8 cellular contexts compared by ENCODE assay signal in genomic region chr16:46885960-46886763, GRCh38. TPM values are rescaled to one million over a fixed set of nuclear protein-coding genes. Genes with fewer than 3 reads are reported as not detected.
DNase-seq lines count a peak whose midpoint lies in the region; ATAC-seq and TF ChIP-seq lines count a peak whose summit lies in the region.

No MANE protein-coding gene starts in this region.

- TF ChIP-seq CTCF in HEK293 (tag by site-specific recombination; IDR thresholded peaks at IDR 0.05) (no peak), left ventricle myocardium inferior (IDR thresholded peaks at IDR 0.05; ENCODE audit: borderline replicate concordance) (no peak), retinal pigment epithelial cell (conservative IDR thresholded peaks at IDR 0.05; ENCODE audit: low read depth, low read length) (no peak), left lung (IDR thresholded peaks at IDR 0.05) (no peak)
- TF ChIP-seq CTCF in activated CD8-positive, alpha-beta T cell treated with anti-CD3 and anti-CD28 coated beads for 36 hours (IDR thresholded peaks at IDR 0.05) = no peak

- no peak overlapping the region for H3K27ac Mint-ChIP-seq in activated CD8-positive, alpha-beta T cell treated with anti-CD3 and anti-CD28 coated beads for 36 hours
- no peak overlapping the region for H3K27ac Mint-ChIP-seq in activated CD8-positive, alpha-beta memory T cell treated with anti-CD3 and anti-CD28 coated beads, Interleukin-2, amount 10 ng/mL, durations not matched to agents 7 days and 5 days

- peak overlapping the region; percentile 80 for H3K4me3 Mint-ChIP-seq in activated CD8-positive, alpha-beta T cell treated with anti-CD3 and anti-CD28 coated beads for 36 hours
- no peak overlapping the region for H3K4me3 Mint-ChIP-seq in activated CD8-positive, alpha-beta memory T cell treated with anti-CD3 and anti-CD28 coated beads, Interleukin-2, amount 10 ng/mL, durations not matched to agents 7 days and 5 days

- CTCF ChIA-PET in HEK293 (lab: Yijun Ruan, JAX) = interaction anchor here (0.5 to 2.2 kb wide), 5 partner anchors 23 to 194 kb away, joined by 3 to 6 read pairs (median 3); no protein-coding TSS in a partner anchor
- CTCF ChIA-PET in activated CD8-positive, alpha-beta T cell treated with anti-CD3 and anti-CD28 coated beads for 36 hours (lab: Charles Lee) = interaction anchor here (2.9 to 3.3 kb wide), 2 partner anchors 33 to 44 kb away, joined by 10 to 13 read pairs; no protein-coding TSS in a partner anchor
- CTCF ChIA-PET in activated CD8-positive, alpha-beta memory T cell treated with anti-CD3 and anti-CD28 coated beads, Interleukin-2, amount 10 ng/mL, durations not matched to agents 7 days and 5 days (lab: Charles Lee) = interaction anchor here (0.6 to 7.1 kb wide), 3 partner anchors 22 to 42 kb away, joined by 3 to 31 read pairs (median 4); no protein-coding TSS in a partner anchor

- peaks cover 16% of the 10 kb centered on the region for H3K4me1 Mint-ChIP-seq in activated CD8-positive, alpha-beta T cell treated with anti-CD3 and anti-CD28 coated beads for 36 hours (ENCODE audit: low read depth)
- peaks cover 14% of the 10 kb centered on the region for H3K4me1 Mint-ChIP-seq in activated CD8-positive, alpha-beta memory T cell treated with anti-CD3 and anti-CD28 coated beads, Interleukin-2, amount 10 ng/mL, durations not matched to agents 7 days and 5 days

- H3K9me3 Mint-ChIP-seq in activated CD8-positive, alpha-beta T cell treated with anti-CD3 and anti-CD28 coated beads for 36 hours = no peaks in the 10 kb centered on the region
- H3K9me3 Mint-ChIP-seq in activated CD8-positive, alpha-beta memory T cell treated with anti-CD3 and anti-CD28 coated beads, Interleukin-2, amount 10 ng/mL, durations not matched to agents 7 days and 5 days (ENCODE audit: low read depth) = no peaks in the 10 kb centered on the region

- intact Hi-C loops in activated CD8-positive, alpha-beta T cell treated with anti-CD3 and anti-CD28 coated beads for 36 hours (cut with micrococcal nuclease) = no loop called here
- intact Hi-C loops in left ventricle myocardium inferior (cut with micrococcal nuclease) (no loop called here), left lung (cut with DNase I) (no loop called here)

- H3K9me3 ChIP-seq in HEK293 (ENCODE audit: control insufficient read depth, insufficient read depth, low read depth, low read length) (no peaks in the 10 kb centered on the region), left ventricle myocardium inferior (replicated peaks) (no peaks in the 10 kb centered on the region), left lung (no peaks in the 10 kb centered on the region)

- no peak for DNase-seq in activated CD8-positive, alpha-beta T cell treated with anti-CD3 and anti-CD28 coated beads for 36 hours
- DNase-seq in left ventricle myocardium inferior (no peak), retinal pigment epithelial cell (ENCODE audit: low read depth) (peak; percentile 62), NCI-H345 (lab: John Stamatoyannopoulos, UW) (no peak), left lung (no peak), SIG-M5 (lab: John Stamatoyannopoulos, UW) (no peak)
- no peak for DNase-seq in activated CD8-positive, alpha-beta memory T cell treated with anti-CD3 and anti-CD28 coated beads, Interleukin-2, amount 10 ng/mL, durations not matched to agents 7 days and 5 days

- peaks cover 6% of the 10 kb centered on the region; the same call in 1 of the 2 replicates for H3K4me1 ChIP-seq in HEK293 (ENCODE audit: control insufficient read depth, insufficient read depth, low read length)
- peaks cover 26% of the 10 kb centered on the region for H3K4me1 ChIP-seq in left ventricle myocardium inferior
- H3K4me1 ChIP-seq in left lung = peaks cover 0 to 17% of the 10 kb centered on the region in 2 donors

- H3K36me3 ChIP-seq in HEK293 (ENCODE audit: control insufficient read depth in 2 of 2, insufficient read depth in 1 of 2, low read length in 2 of 2) = peaks cover 0 to 28% of the 10 kb centered on the region in 2 experiments; a peak in 2 of 3 replicates
- no peaks in the 10 kb centered on the region for H3K36me3 ChIP-seq in left ventricle myocardium inferior
- H3K36me3 ChIP-seq in left lung = no peaks in the 10 kb centered on the region

- H3K27ac ChIP-seq in HEK293 (ENCODE audit: extremely low read depth, low read depth, low read length) = no peak overlapping the region; the same call in 1 of the 2 replicates
- H3K27ac ChIP-seq in left ventricle myocardium inferior (replicated peaks) = peak overlapping the region; percentile 7
- no peak overlapping the region for H3K27ac ChIP-seq in left lung

- peaks cover 14% of the 10 kb centered on the region for H3K27me3 Mint-ChIP-seq in activated CD8-positive, alpha-beta T cell treated with anti-CD3 and anti-CD28 coated beads for 36 hours
- peaks cover 16% of the 10 kb centered on the region for H3K27me3 Mint-ChIP-seq in activated CD8-positive, alpha-beta memory T cell treated with anti-CD3 and anti-CD28 coated beads, Interleukin-2, amount 10 ng/mL, durations not matched to agents 7 days and 5 days

- H3K4me3 ChIP-seq in HEK293 (ENCODE audit: low read depth, low read length) = no peak overlapping the region
- H3K4me3 ChIP-seq in left ventricle myocardium inferior = no peak overlapping the region
- H3K4me3 ChIP-seq in retinal pigment epithelial cell (ENCODE audit: low read length) = peak overlapping the region; percentile 81
- no peak overlapping the region for H3K4me3 ChIP-seq in left lung

- POLR2A ChIA-PET in HEK293 (lab: Yijun Ruan, JAX) = interaction anchor here (1.4 kb wide), 1 partner anchor 21 kb away, joined by 3 read pairs; no protein-coding TSS in a partner anchor
- POLR2A ChIA-PET in activated CD8-positive, alpha-beta T cell treated with anti-CD3 and anti-CD28 coated beads for 36 hours (lab: Charles Lee) = interaction anchor here (1.3 to 1.8 kb wide), 3 partner anchors 26 to 87 kb away, joined by 3 to 4 read pairs (median 4); partner anchors contain the start of gene DNAJA2

- ATAC-seq in activated CD8-positive, alpha-beta T cell treated with anti-CD3 and anti-CD28 coated beads for 36 hours = no peak
- no peak for ATAC-seq in left lung
- no peak for ATAC-seq in activated CD8-positive, alpha-beta memory T cell treated with anti-CD3 and anti-CD28 coated beads, Interleukin-2, amount 10 ng/mL, durations not matched to agents 7 days and 5 days

- H3K27me3 ChIP-seq in left ventricle myocardium inferior (ENCODE audit: low read depth) = no peaks in the 10 kb centered on the region
- peaks cover 6 to 12% of the 10 kb centered on the region in 2 donors for H3K27me3 ChIP-seq in left lung

- peaks cover 20% of the 10 kb centered on the region for H3K36me3 Mint-ChIP-seq in activated CD8-positive, alpha-beta T cell treated with anti-CD3 and anti-CD28 coated beads for 36 hours (ENCODE audit: low read depth)
- no peaks in the 10 kb centered on the region for H3K36me3 Mint-ChIP-seq in activated CD8-positive, alpha-beta memory T cell treated with anti-CD3 and anti-CD28 coated beads, Interleukin-2, amount 10 ng/mL, durations not matched to agents 7 days and 5 days

TF ChIP-seq in HEK293, 187 proteins besides CTCF, POLR2A, EP300 and RAD21 (continues in another document):
- peak; percentile 30 for TF ChIP-seq ZNF629 (tag by site-specific recombination; IDR thresholded peaks at IDR 0.05)
- TF ChIP-seq ZXDB (tag by site-specific recombination; IDR thresholded peaks at IDR 0.05) = 0 out of 2 replicates have a peak, but pooled peaks have one; percentile 25
- TF ChIP-seq EGR2 (tag by site-specific recombination; IDR thresholded peaks at IDR 0.05; ENCODE audit: low read depth) = peak; percentile 74
- TF ChIP-seq SCRT1 (tag by site-specific recombination; IDR thresholded peaks at IDR 0.05; ENCODE audit: borderline replicate concordance) = 0 out of 2 replicates have a peak, but pooled peaks have one; percentile 42
- 0 out of 2 replicates have a peak, but pooled peaks have one; percentile 23 for TF ChIP-seq PATZ1 (tag by site-specific recombination; IDR thresholded peaks at IDR 0.05)
- TF ChIP-seq FEZF1 (tag by site-specific recombination; IDR thresholded peaks at IDR 0.05) = peak; percentile 71
- TF ChIP-seq SCRT2 (tag by site-specific recombination; IDR thresholded peaks at IDR 0.05) = peak; percentile 72
- TF ChIP-seq ZIC2 (tag by site-specific recombination; IDR thresholded peaks at IDR 0.05) = peak; percentile 62
- peak; percentile 67 for TF ChIP-seq ZFHX2 (tag by site-specific recombination; conservative IDR thresholded peaks at IDR 0.05)

RNA-seq across cellular contexts. Expression of gene GPT2, which starts 2.0 kb away (rescaled TPM):
- 10 to 100 TPM; 39.3 to 50.6 TPM for total RNA-seq in activated CD8-positive, alpha-beta T cell treated with anti-CD3 and anti-CD28 coated beads for 36 hours
- total RNA-seq in left ventricle myocardium inferior (17.8 TPM), left lung (1 to 10 TPM; 9.1 to 10.0 TPM)
- total RNA-seq in activated CD8-positive, alpha-beta memory T cell treated with anti-CD3 and anti-CD28 coated beads, Interleukin-2, amount 10 ng/mL, durations not matched to agents 7 days and 5 days = 10 to 100 TPM in 1 of 2 experiments, 1 to 10 TPM in 1; 9.6 to 21.4 TPM

RNA-seq across cellular contexts. Expression of gene C16orf87, which starts 55.2 kb away (rescaled TPM):
- total RNA-seq in activated CD8-positive, alpha-beta T cell treated with anti-CD3 and anti-CD28 coated beads for 36 hours = 10 to 100 TPM; 12.5 to 14.7 TPM
- total RNA-seq in left ventricle myocardium inferior = 12.5 TPM
- total RNA-seq in left lung = 1 to 10 TPM; 6.2 to 9.3 TPM
- total RNA-seq in activated CD8-positive, alpha-beta memory T cell treated with anti-CD3 and anti-CD28 coated beads, Interleukin-2, amount 10 ng/mL, durations not matched to agents 7 days and 5 days = 10 to 100 TPM; 13.3 to 19.1 TPM
